1 cellular context compared by ENCODE assay signal in the genomic region with DNA sequence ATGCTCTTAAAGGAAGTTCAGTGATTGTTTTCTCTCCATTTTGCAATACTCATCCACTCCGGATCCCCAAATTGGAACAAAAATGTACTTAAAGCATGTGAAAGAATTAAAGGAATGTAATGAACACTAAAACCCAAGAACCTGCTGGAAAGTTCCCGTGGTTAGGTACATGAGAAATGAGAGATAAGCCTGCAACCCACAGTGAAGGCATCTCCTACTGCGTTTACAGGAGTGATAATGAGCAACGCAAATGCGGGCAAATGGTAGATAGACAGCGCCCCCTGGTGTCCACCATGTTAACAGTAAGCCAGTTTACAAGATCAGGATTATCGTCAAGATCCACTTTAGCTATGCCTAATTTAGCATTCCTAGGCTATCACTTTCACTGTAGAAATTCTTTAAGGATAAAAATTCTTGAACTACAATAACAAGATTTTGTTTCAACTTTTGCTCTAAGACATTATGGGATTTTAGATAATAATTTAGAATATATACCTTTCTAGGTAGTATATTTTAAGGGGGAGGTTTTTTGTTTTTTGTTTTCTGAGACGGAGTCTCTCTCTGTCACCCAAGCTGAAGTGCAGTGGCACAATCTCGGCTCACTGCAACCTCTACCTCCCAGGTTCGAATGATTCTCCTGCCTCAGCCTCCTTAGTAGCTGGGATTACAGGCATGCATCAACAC.
TF ChIP-seq lines count a peak whose summit lies in the region.

No MANE protein-coding gene starts in this region.

TF ChIP-seq in K562, 482 proteins besides CTCF, POLR2A, EP300 and RAD21 (continued from another document):
- TF ChIP-seq, protein P1, sequence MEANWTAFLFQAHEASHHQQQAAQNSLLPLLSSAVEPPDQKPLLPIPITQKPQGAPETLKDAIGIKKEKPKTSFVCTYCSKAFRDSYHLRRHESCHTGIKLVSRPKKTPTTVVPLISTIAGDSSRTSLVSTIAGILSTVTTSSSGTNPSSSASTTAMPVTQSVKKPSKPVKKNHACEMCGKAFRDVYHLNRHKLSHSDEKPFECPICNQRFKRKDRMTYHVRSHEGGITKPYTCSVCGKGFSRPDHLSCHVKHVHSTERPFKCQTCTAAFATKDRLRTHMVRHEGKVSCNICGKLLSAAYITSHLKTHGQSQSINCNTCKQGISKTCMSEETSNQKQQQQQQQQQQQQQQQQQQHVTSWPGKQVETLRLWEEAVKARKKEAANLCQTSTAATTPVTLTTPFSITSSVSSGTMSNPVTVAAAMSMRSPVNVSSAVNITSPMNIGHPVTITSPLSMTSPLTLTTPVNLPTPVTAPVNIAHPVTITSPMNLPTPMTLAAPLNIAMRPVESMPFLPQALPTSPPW (CRISPR knock-in tag; IDR thresholded peaks at IDR 0.05): peak; percentile 29; the same call in 1 of the 2 replicates
- TF ChIP-seq, protein P2, sequence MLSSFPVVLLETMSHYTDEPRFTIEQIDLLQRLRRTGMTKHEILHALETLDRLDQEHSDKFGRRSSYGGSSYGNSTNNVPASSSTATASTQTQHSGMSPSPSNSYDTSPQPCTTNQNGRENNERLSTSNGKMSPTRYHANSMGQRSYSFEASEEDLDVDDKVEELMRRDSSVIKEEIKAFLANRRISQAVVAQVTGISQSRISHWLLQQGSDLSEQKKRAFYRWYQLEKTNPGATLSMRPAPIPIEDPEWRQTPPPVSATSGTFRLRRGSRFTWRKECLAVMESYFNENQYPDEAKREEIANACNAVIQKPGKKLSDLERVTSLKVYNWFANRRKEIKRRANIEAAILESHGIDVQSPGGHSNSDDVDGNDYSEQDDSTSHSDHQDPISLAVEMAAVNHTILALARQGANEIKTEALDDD (IDR thresholded peaks at IDR 0.05): peak; percentile 49; the same call in 1 of the 2 replicates
- TF ChIP-seq ZNF143 (CRISPR knock-in tag; IDR thresholded peaks at IDR 0.05) (no peak), ZNF253 (CRISPR knock-in tag; conservative IDR thresholded peaks at IDR 0.05) (no peak), U2AF1 (optimal IDR thresholded peaks at IDR 0.05; ENCODE audit: low read depth, low read length) (no peak), RBM14 (IDR thresholded peaks at IDR 0.05; ENCODE audit: borderline replicate concordance, insufficient read depth, low read depth, low read length) (no peak), NONO (IDR thresholded peaks at IDR 0.05; ENCODE audit: low read depth in 2 of 2, low read length in 1 of 2) (no peak), KLF6 (CRISPR knock-in tag; IDR thresholded peaks at IDR 0.05; ENCODE audit: borderline replicate concordance) (no peak), SUPT5H (IDR thresholded peaks at IDR 0.05) (no peak), MAFF (IDR thresholded peaks at IDR 0.05; ENCODE audit: low read length) (no peak), FOXA1 (IDR thresholded peaks at IDR 0.05; ENCODE audit: borderline replicate concordance) (no peak), TCFL5 (CRISPR knock-in tag; conservative IDR thresholded peaks at IDR 0.05) (no peak), IFI16 (CRISPR knock-in tag; IDR thresholded peaks at IDR 0.05) (no peak), GABPB1 (CRISPR knock-in tag; IDR thresholded peaks at IDR 0.05) (no peak), JUNB (CRISPR knock-in tag; conservative IDR thresholded peaks at IDR 0.05) (no peak), GTF2F1 (IDR thresholded peaks at IDR 0.05; ENCODE audit: low read depth, low read length) (no peak), SP1 (CRISPR knock-in tag; IDR thresholded peaks at IDR 0.05) (no peak; the same call in 1 of the 2 replicates), ZNF507 (tag; conservative IDR thresholded peaks at IDR 0.05) (no peak), RB1 (IDR thresholded peaks at IDR 0.05; ENCODE audit: low read depth) (peak; percentile 67; the same call in 1 of the 2 replicates), MEIS2 (IDR thresholded peaks at IDR 0.05; ENCODE audit: partially characterized antibody) (no peak), TBP (optimal IDR thresholded peaks at IDR 0.05; ENCODE audit: low read depth, low read length) (no peak), OTX1 (CRISPR knock-in tag; IDR thresholded peaks at IDR 0.05) (no peak), PML (IDR thresholded peaks at IDR 0.05; ENCODE audit: low read length) (no peak), FIP1L1 (IDR thresholded peaks at IDR 0.05; ENCODE audit: low read depth, low read length, poor library complexity, severe bottlenecking) (no peak), PCBP2 (IDR thresholded peaks at IDR 0.05; ENCODE audit: low read depth, low read length, poor library complexity, severe bottlenecking) (no peak), KAT2B (IDR thresholded peaks at IDR 0.05; ENCODE audit: low read depth, low read length) (no peak), TAL1 (IDR thresholded peaks at IDR 0.05) (no peak), CC2D1A (IDR thresholded peaks at IDR 0.05) (peak; percentile 61; the same call in 1 of the 2 replicates), POU5F1 (IDR thresholded peaks at IDR 0.05; ENCODE audit: borderline replicate concordance, low read depth, low read length, partially characterized antibody) (no peak), KLF13 (tag; IDR thresholded peaks at IDR 0.05; ENCODE audit: borderline replicate concordance, low read depth) (no peak), XRCC4 (IDR thresholded peaks at IDR 0.05; ENCODE audit: extremely low read depth, insufficient read depth, insufficient read length) (no peak), TARDBP (IDR thresholded peaks at IDR 0.05) (no peak), ESRRB (CRISPR knock-in tag; IDR thresholded peaks at IDR 0.05; ENCODE audit: borderline replicate concordance) (no peak), SIX5 (IDR thresholded peaks at IDR 0.05; ENCODE audit: borderline replicate concordance in 1 of 2, insufficient read depth in 1 of 2, low read depth in 1 of 2, low read length in 2 of 2) (no peak), PURB (CRISPR knock-in tag; IDR thresholded peaks at IDR 0.05; ENCODE audit: low read depth) (no peak), BRCA1 (IDR thresholded peaks at IDR 0.05) (no peak), BRCA1 (CRISPR knock-in tag; IDR thresholded peaks at IDR 0.05) (no peak), ZNF57 (CRISPR knock-in tag; IDR thresholded peaks at IDR 0.05) (no peak), HLTF (IDR thresholded peaks at IDR 0.05) (no peak), TRIM28 (IDR thresholded peaks at IDR 0.05) (no peak), EZH2 (IDR thresholded peaks at IDR 0.05; ENCODE audit: borderline replicate concordance, low read depth, low read length) (no peak), KAT7 (CRISPR knock-in tag; IDR thresholded peaks at IDR 0.05; ENCODE audit: borderline replicate concordance) (no peak), BMI1 (IDR thresholded peaks at IDR 0.05; ENCODE audit: low read length) (no peak), RNF2 (IDR thresholded peaks at IDR 0.05) (no peak), POLR2B (IDR thresholded peaks at IDR 0.05; ENCODE audit: low read depth, partially characterized antibody) (no peak), TAF15 (IDR thresholded peaks at IDR 0.05; ENCODE audit: low read depth, low read length) (no peak)
- TF ChIP-seq, protein P3, sequence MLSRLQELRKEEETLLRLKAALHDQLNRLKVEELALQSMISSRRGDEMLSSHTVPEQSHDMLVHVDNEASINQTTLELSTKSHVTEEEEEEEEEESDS (CRISPR knock-in tag; IDR thresholded peaks at IDR 0.05): no peak
- TF ChIP-seq, protein P4, sequence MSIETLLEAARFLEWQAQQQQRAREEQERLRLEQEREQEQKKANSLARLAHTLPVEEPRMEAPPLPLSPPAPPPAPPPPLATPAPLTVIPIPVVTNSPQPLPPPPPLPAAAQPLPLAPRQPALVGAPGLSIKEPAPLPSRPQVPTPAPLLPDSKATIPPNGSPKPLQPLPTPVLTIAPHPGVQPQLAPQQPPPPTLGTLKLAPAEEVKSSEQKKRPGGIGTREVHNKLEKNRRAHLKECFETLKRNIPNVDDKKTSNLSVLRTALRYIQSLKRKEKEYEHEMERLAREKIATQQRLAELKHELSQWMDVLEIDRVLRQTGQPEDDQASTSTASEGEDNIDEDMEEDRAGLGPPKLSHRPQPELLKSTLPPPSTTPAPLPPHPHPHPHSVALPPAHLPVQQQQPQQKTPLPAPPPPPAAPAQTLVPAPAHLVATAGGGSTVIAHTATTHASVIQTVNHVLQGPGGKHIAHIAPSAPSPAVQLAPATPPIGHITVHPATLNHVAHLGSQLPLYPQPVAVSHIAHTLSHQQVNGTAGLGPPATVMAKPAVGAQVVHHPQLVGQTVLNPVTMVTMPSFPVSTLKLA (conservative IDR thresholded peaks at IDR 0.05): no peak
- TF ChIP-seq, protein P5, sequence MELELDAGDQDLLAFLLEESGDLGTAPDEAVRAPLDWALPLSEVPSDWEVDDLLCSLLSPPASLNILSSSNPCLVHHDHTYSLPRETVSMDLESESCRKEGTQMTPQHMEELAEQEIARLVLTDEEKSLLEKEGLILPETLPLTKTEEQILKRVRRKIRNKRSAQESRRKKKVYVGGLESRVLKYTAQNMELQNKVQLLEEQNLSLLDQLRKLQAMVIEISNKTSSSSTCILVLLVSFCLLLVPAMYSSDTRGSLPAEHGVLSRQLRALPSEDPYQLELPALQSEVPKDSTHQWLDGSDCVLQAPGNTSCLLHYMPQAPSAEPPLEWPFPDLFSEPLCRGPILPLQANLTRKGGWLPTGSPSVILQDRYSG (tag; conservative IDR thresholded peaks at IDR 0.05; ENCODE audit: low read depth): no peak
- TF ChIP-seq, protein P6, sequence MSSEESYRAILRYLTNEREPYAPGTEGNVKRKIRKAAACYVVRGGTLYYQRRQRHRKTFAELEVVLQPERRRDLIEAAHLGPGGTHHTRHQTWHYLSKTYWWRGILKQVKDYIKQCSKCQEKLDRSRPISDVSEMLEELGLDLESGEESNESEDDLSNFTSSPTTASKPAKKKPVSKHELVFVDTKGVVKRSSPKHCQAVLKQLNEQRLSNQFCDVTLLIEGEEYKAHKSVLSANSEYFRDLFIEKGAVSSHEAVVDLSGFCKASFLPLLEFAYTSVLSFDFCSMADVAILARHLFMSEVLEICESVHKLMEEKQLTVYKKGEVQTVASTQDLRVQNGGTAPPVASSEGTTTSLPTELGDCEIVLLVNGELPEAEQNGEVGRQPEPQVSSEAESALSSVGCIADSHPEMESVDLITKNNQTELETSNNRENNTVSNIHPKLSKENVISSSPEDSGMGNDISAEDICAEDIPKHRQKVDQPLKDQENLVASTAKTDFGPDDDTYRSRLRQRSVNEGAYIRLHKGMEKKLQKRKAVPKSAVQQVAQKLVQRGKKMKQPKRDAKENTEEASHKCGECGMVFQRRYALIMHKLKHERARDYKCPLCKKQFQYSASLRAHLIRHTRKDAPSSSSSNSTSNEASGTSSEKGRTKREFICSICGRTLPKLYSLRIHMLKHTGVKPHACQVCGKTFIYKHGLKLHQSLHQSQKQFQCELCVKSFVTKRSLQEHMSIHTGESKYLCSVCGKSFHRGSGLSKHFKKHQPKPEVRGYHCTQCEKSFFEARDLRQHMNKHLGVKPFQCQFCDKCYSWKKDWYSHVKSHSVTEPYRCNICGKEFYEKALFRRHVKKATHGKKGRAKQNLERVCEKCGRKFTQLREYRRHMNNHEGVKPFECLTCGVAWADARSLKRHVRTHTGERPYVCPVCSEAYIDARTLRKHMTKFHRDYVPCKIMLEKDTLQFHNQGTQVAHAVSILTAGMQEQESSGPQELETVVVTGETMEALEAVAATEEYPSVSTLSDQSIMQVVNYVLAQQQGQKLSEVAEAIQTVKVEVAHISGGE (CRISPR knock-in tag; IDR thresholded peaks at IDR 0.05): no peak
- TF ChIP-seq, protein P7, sequence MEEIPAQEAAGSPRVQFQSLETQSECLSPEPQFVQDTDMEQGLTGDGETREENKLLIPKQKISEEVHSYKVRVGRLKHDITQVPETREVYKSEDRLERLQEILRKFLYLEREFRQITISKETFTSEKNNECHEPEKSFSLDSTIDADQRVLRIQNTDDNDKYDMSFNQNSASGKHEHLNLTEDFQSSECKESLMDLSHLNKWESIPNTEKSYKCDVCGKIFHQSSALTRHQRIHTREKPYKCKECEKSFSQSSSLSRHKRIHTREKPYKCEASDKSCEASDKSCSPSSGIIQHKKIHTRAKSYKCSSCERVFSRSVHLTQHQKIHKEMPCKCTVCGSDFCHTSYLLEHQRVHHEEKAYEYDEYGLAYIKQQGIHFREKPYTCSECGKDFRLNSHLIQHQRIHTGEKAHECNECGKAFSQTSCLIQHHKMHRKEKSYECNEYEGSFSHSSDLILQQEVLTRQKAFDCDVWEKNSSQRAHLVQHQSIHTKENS (CRISPR knock-in tag; IDR thresholded peaks at IDR 0.05): no peak
- TF ChIP-seq, protein P8, sequence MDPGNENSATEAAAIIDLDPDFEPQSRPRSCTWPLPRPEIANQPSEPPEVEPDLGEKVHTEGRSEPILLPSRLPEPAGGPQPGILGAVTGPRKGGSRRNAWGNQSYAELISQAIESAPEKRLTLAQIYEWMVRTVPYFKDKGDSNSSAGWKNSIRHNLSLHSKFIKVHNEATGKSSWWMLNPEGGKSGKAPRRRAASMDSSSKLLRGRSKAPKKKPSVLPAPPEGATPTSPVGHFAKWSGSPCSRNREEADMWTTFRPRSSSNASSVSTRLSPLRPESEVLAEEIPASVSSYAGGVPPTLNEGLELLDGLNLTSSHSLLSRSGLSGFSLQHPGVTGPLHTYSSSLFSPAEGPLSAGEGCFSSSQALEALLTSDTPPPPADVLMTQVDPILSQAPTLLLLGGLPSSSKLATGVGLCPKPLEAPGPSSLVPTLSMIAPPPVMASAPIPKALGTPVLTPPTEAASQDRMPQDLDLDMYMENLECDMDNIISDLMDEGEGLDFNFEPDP (CRISPR knock-in tag; IDR thresholded peaks at IDR 0.05): no peak
- TF ChIP-seq, protein P9, sequence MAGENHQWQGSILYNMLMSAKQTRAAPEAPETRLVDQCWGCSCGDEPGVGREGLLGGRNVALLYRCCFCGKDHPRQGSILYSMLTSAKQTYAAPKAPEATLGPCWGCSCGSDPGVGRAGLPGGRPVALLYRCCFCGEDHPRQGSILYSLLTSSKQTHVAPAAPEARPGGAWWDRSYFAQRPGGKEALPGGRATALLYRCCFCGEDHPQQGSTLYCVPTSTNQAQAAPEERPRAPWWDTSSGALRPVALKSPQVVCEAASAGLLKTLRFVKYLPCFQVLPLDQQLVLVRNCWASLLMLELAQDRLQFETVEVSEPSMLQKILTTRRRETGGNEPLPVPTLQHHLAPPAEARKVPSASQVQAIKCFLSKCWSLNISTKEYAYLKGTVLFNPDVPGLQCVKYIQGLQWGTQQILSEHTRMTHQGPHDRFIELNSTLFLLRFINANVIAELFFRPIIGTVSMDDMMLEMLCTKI (IDR thresholded peaks at IDR 0.05; ENCODE audit: partially characterized antibody): no peak
- TF ChIP-seq, protein P10, sequence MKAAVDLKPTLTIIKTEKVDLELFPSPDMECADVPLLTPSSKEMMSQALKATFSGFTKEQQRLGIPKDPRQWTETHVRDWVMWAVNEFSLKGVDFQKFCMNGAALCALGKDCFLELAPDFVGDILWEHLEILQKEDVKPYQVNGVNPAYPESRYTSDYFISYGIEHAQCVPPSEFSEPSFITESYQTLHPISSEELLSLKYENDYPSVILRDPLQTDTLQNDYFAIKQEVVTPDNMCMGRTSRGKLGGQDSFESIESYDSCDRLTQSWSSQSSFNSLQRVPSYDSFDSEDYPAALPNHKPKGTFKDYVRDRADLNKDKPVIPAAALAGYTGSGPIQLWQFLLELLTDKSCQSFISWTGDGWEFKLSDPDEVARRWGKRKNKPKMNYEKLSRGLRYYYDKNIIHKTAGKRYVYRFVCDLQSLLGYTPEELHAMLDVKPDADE (conservative IDR thresholded peaks at IDR 0.05; ENCODE audit: control insufficient read depth, low read depth, low read length): no peak
